ENCODE assay signal across 17 cellular contexts in the genomic region with DNA sequence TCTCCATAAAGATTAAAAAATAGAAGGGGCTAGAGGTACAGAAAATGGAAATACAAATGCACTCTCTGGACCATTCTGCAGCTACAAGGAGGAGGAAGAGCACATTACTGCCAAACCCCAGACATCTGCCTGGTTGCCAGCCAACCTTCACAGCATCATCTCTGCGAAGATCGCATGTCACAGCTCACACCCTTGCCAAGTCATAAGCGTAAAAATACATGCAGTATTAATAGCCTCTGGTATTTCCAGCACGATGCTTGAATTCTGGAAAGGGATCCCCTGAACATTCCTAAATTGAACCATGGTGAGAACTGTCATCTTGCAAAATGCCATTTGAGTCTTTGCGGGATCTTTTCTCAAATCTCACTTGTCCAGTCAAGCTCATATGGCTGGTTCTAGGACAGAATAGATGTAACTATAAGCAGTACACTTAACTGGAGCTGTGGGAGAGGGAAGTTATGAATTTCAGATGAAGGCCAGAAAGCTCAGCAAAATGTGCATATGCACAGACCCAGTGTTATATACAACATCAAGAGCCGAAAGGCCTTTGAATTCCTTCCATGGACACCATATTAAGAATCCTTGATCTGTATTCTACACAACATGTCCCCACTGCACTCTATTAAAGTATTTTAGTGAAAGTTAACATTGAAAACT.
DNase-seq lines count a peak whose midpoint lies in the region; ATAC-seq and TF ChIP-seq lines count a peak whose summit lies in the region.
"Had no signal": no experiment of that assay in that cellular context is flagged by ENCODE, and none has a peak within 500 bp of the region (broad histone marks: within the 10 kb centered on the region; RNA-seq: fewer than 3 reads in every experiment).

No MANE protein-coding gene starts in this region.

- H3K27me3 Mint-ChIP-seq in stimulated activated memory B cell treated with anti-CD40 and anti-IgM and Interleukin-4, amounts not matched to agents 10 μg/mL and 1 μg/mL and 100 μg/mL, for 72 hours: no peaks in the 10 kb centered on the region
- H3K27me3 Mint-ChIP-seq: memory B cell had no signal

- H3K36me3 ChIP-seq in right atrium auricular region (no peaks in the 10 kb centered on the region), OCI-LY7 (ENCODE audit: insufficient read depth, low read length) (no peaks in the 10 kb centered on the region)

- no peak overlapping the region for H3K4me3 Mint-ChIP-seq in stimulated activated memory B cell treated with anti-CD40 and anti-IgM and Interleukin-4, amounts not matched to agents 10 μg/mL and 1 μg/mL and 100 μg/mL, for 72 hours
- H3K4me3 Mint-ChIP-seq: H9, memory B cell had no signal

- CTCF ChIA-PET in OCI-LY7 (lab: Charles Lee; ENCODE audit: unreplicated experiment): interaction anchor here (0.6 kb wide), 1 partner anchor 40 kb away, joined by 3 read pairs; no protein-coding TSS in a partner anchor

- H3K9me2 ChIP-seq in OCI-LY7 (ENCODE audit: insufficient read depth, low read length): no peaks in the 10 kb centered on the region

- DNase-seq in AG08395 (ENCODE audit: low spot score): peak; percentile 42
- DNase-seq in NCI-H1694 (lab: John Stamatoyannopoulos, UW): peak; percentile 60
- peak in 8 of 10 donors; percentile 27 to 72 (median 52) for DNase-seq in dorsolateral prefrontal cortex
- DNase-seq in right atrium auricular region (ENCODE audit: low spot score): peak; percentile 63
- no peak for DNase-seq in stimulated activated CD4-positive, alpha-beta T cell treated with anti-CD3 and anti-CD28 coated beads, Interleukin-2, amount 100 ng/mL, for 24 hours
- DNase-seq in OCI-LY7 (ENCODE audit: low spot score): no peak
- DNase-seq: central memory CD4-positive, alpha-beta T cell; H9; NCI-H1436; NCI-H774 had no signal

- H3K27ac ChIP-seq in dorsolateral prefrontal cortex: peak overlapping the region in 8 of 59 donors; percentile 3 to 41 (median 10)
- H3K27ac ChIP-seq in right atrium auricular region: peak overlapping the region; percentile 66 to 81
- no peak overlapping the region for H3K27ac ChIP-seq in OCI-LY7 (ENCODE audit: low read depth, low read length, poor library complexity, severe bottlenecking)
- H3K27ac ChIP-seq: RWPE1 had no signal

- H3K9me3 Mint-ChIP-seq in stimulated activated memory B cell treated with anti-CD40 and anti-IgM and Interleukin-4, amounts not matched to agents 10 μg/mL and 1 μg/mL and 100 μg/mL, for 72 hours: no peaks in the 10 kb centered on the region
- H3K9me3 Mint-ChIP-seq: H9, memory B cell had no signal

- H3K36me3 Mint-ChIP-seq in stimulated activated memory B cell treated with anti-CD40 and anti-IgM and Interleukin-4, amounts not matched to agents 10 μg/mL and 1 μg/mL and 100 μg/mL, for 72 hours: no peaks in the 10 kb centered on the region
- H3K36me3 Mint-ChIP-seq: memory B cell had no signal

- H3K4me1 ChIP-seq in right atrium auricular region: peaks cover 0 to 16% of the 10 kb centered on the region in 2 donors
- H3K4me1 ChIP-seq in OCI-LY7 (ENCODE audit: insufficient read depth, low read length, poor library complexity, severe bottlenecking): no peaks in the 10 kb centered on the region

- no peaks in the 10 kb centered on the region for H3K9me3 ChIP-seq in right atrium auricular region
- H3K9me3 ChIP-seq in OCI-LY7 (ENCODE audit: low read length): no peaks in the 10 kb centered on the region

- H3K4me1 Mint-ChIP-seq in stimulated activated memory B cell treated with anti-CD40 and anti-IgM and Interleukin-4, amounts not matched to agents 10 μg/mL and 1 μg/mL and 100 μg/mL, for 72 hours: peaks cover 5% of the 10 kb centered on the region
- H3K4me1 Mint-ChIP-seq: H9, memory B cell had no signal

- H4K20me1 ChIP-seq in OCI-LY7 (ENCODE audit: insufficient read depth, low read length): no peaks in the 10 kb centered on the region

- TF ChIP-seq CTCF in dorsolateral prefrontal cortex (IDR thresholded peaks at IDR 0.05 in 54 of 56, conservative IDR thresholded peaks at IDR 0.05 in 2 of 56; ENCODE audit: low read depth in 1 of 56, partially characterized antibody in 56 of 56) (no peak), right atrium auricular region (IDR thresholded peaks at IDR 0.05) (no peak), OCI-LY7 (conservative IDR thresholded peaks at IDR 0.05; ENCODE audit: low read length) (no peak)

- no peak for ATAC-seq in GM21447 (IDR thresholded peaks at IDR 0.05; ENCODE audit: unreplicated experiment)
- no peak for ATAC-seq in stimulated activated memory B cell treated with anti-CD40 and anti-IgM and Interleukin-4, amounts not matched to agents 10 μg/mL and 1 μg/mL and 100 μg/mL, for 72 hours
- ATAC-seq: activated naive CD4-positive, alpha-beta T cell treated with anti-CD3 and anti-CD28 coated beads, Interleukin-2, amount 50 U/mL, for 72 hours; K562 had no signal

- BruUV-seq in OCI-LY7 (replicated peaks; lab: Mats Ljungman, UMichigan): no TSS peak

- H3K4me3 ChIP-seq in dorsolateral prefrontal cortex (no peak overlapping the region), right atrium auricular region (no peak overlapping the region), OCI-LY7 (ENCODE audit: low read depth, low read length, poor library complexity, severe bottlenecking) (no peak overlapping the region)
- H3K4me3 ChIP-seq: K562, smooth muscle cell had no signal

- no peaks in the 10 kb centered on the region for H3K27me3 ChIP-seq in dorsolateral prefrontal cortex
- H3K27me3 ChIP-seq in right atrium auricular region: no peaks in the 10 kb centered on the region

- POLR2A ChIA-PET in OCI-LY7 (lab: Charles Lee): interaction anchor here (0.7 kb wide), 1 partner anchor 29 kb away, joined by 3 read pairs; no protein-coding TSS in a partner anchor

- intact Hi-C loops in dorsolateral prefrontal cortex (cut with DNase I): no loop called here
- intact Hi-C loops in OCI-LY7 (cut with micrococcal nuclease; ENCODE audit: unreplicated experiment): no loop called here

- H3K27ac Mint-ChIP-seq in stimulated activated memory B cell treated with anti-CD40 and anti-IgM and Interleukin-4, amounts not matched to agents 10 μg/mL and 1 μg/mL and 100 μg/mL, for 72 hours: no peak overlapping the region
- H3K27ac Mint-ChIP-seq: activated naive CD4-positive, alpha-beta T cell treated with anti-CD3 and anti-CD28 coated beads, Interleukin-2, amount 50 U/mL, for 72 hours; memory B cell had no signal

- no peak overlapping the region for H2AFZ ChIP-seq in OCI-LY7 (ENCODE audit: low read length)

- H3K4me2 ChIP-seq in OCI-LY7 (ENCODE audit: low read length): no peak overlapping the region
- H3K4me2 ChIP-seq: smooth muscle cell had no signal

- H3K79me2 ChIP-seq in OCI-LY7 (ENCODE audit: insufficient read depth, low read depth, low read length): no peaks in the 10 kb centered on the region

Comparison
In these comparisons a context has a peak if more than half of its experiments do, and no peak if none do; other contexts are left out.
1. DNase-seq: peak in AG08395 (single experiment), NCI-H1694 (single experiment), dorsolateral prefrontal cortex (8 of 10) and right atrium auricular region (single experiment); none in stimulated activated CD4-positive, alpha-beta T cell treated with anti-CD3 and anti-CD28 coated beads, Interleukin-2, amount 100 ng/mL, for 24 hours (0 of 2) and OCI-LY7 (single experiment).